ENCODE assay signal across 16 cellular contexts in the genomic region with DNA sequence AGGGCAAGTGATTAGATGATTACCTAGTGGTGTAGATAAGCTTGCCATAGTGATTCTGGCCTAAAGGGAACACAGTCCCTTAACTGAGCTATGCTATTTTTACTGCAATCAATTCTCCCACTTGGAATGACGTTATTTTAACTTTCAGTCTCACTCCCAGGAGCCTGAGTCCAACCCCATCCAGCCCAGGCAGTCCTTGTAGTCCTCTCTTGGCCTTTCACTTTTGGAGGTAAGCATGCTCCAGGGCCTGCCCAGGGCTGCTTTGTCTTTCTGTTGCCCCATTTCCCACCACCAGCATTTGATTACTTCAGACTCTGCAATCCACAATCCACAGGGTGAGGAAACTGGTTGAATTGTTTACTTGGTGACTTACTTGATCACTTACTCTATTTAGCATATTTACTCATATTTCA.
A peak's percentile ranks its signal among the peaks of the same experiment; 100 is the strongest.
DNase-seq lines count a peak whose midpoint lies in the region; ATAC-seq and TF ChIP-seq lines count a peak whose summit lies in the region.
"Had no signal": no experiment of that assay in that cellular context is flagged by ENCODE, and none has a peak within 500 bp of the region (broad histone marks: within the 10 kb centered on the region; RNA-seq: fewer than 3 reads in every experiment).

No MANE protein-coding gene starts in this region.

- H3K27me3 Mint-ChIP-seq in GM23338 (ENCODE audit: insufficient read depth, low read depth, poor library complexity): peaks cover 6% of the 10 kb centered on the region
- no peaks in the 10 kb centered on the region for H3K27me3 Mint-ChIP-seq in neural progenitor cell (ENCODE audit: insufficient read depth, low read depth)
- peaks cover 0 to 5% (median 0%) of the 10 kb centered on the region in 5 donors for H3K27me3 Mint-ChIP-seq in naive thymus-derived CD8-positive, alpha-beta T cell
- H3K27me3 Mint-ChIP-seq: stimulated activated naive CD8-positive, alpha-beta T cell treated with anti-CD3 and anti-CD28 coated beads, Interleukin-15, amount 100 ng/mL, for 72 hours had no signal

- DNase-seq in GM23338 (ENCODE audit: low spot score): peak; percentile 69
- DNase-seq in Panc1 (ENCODE audit: low read depth, low spot score): peak; percentile 72
- peak; percentile 41 for DNase-seq in fibroblast of the aortic adventitia (ENCODE audit: low read depth)
- DNase-seq in neural progenitor cell (ENCODE audit: low spot score): no peak
- no peak for DNase-seq in naive thymus-derived CD8-positive, alpha-beta T cell
- no peak for DNase-seq in NCI-H1930 (lab: John Stamatoyannopoulos, UW)
- DNase-seq in middle frontal gyrus (ENCODE audit: extremely low spot score, low spot score): no peak
- DNase-seq in stimulated activated CD4-positive, alpha-beta T cell treated with anti-CD3 and anti-CD28 coated beads, Interleukin-1b, Interleukin-23, amount 100 ng/mL, for 48 hours: no peak
- DNase-seq: central memory CD4-positive, alpha-beta T cell; NCI-H2227 treated with DMSO at 0.1 percent for 48 hours; pancreas; SHP77; stimulated activated naive CD8-positive, alpha-beta T cell treated with anti-CD3 and anti-CD28 coated beads, Interleukin-15, amount 100 ng/mL, for 72 hours had no signal

- H3K9me3 ChIP-seq in Panc1 (ENCODE audit: control insufficient read depth, insufficient read depth, low read depth, low read length) (no peaks in the 10 kb centered on the region), neural progenitor cell (ENCODE audit: low read depth) (no peaks in the 10 kb centered on the region)
- H3K9me3 ChIP-seq: HAP-1, pancreas had no signal

- H3K27me3 ChIP-seq in GM23338 (ENCODE audit: insufficient read depth): no peaks in the 10 kb centered on the region
- no peaks in the 10 kb centered on the region for H3K27me3 ChIP-seq in Panc1 (ENCODE audit: control insufficient read depth, insufficient read depth, low read length)
- H3K27me3 ChIP-seq in neural progenitor cell: no peaks in the 10 kb centered on the region
- H3K27me3 ChIP-seq: pancreas had no signal

- H4K20me1 ChIP-seq in GM23338 (replicated peaks; ENCODE audit: insufficient read depth): no peaks in the 10 kb centered on the region
- H4K20me1 ChIP-seq in neural progenitor cell (ENCODE audit: low read depth): no peaks in the 10 kb centered on the region

- in situ Hi-C loops in Panc1 (cut with HindIII; ENCODE audit: low pct_unique_long_range_greater_than_20kb, low sequenced_read_pairs): no loop called here

- TF ChIP-seq CTCF in GM23338 (conservative IDR thresholded peaks at IDR 0.05; ENCODE audit: low read depth in 2 of 2) (no peak), Panc1 (IDR thresholded peaks at IDR 0.05) (no peak), fibroblast of the aortic adventitia (IDR thresholded peaks at IDR 0.05; ENCODE audit: insufficient read depth, low read length) (no peak), neural progenitor cell (IDR thresholded peaks at IDR 0.05) (no peak)

- H3K9me3 Mint-ChIP-seq in GM23338: no peaks in the 10 kb centered on the region
- no peaks in the 10 kb centered on the region for H3K9me3 Mint-ChIP-seq in neural progenitor cell
- no peaks in the 10 kb centered on the region for H3K9me3 Mint-ChIP-seq in naive thymus-derived CD8-positive, alpha-beta T cell
- H3K9me3 Mint-ChIP-seq: activated T-helper 1 cell treated with anti-CD3 and anti-CD28 coated beads, Interleukin-12 subunit alpha, Interleukin-12 subunit beta, Interleukin-2, Interleukin-4 antibody, amounts not matched to agents 30 ng/mL and 10 ng/mL and 1 ng/mL, durations not matched to agents 14 hours and 24 hours and 36 hours; stimulated activated naive CD8-positive, alpha-beta T cell treated with anti-CD3 and anti-CD28 coated beads, Interleukin-15, amount 100 ng/mL, for 72 hours had no signal

- H3K36me3 ChIP-seq in GM23338 (ENCODE audit: insufficient read depth) (no peaks in the 10 kb centered on the region), Panc1 (ENCODE audit: control insufficient read depth, insufficient read depth, low read length) (no peaks in the 10 kb centered on the region), neural progenitor cell (no peaks in the 10 kb centered on the region)
- H3K36me3 ChIP-seq: HAP-1, pancreas had no signal

- no TSS peak for BruUV-seq in Panc1 (replicated peaks; lab: Mats Ljungman, UMichigan)

- H3K4me3 ChIP-seq in GM23338 (no peak overlapping the region), Panc1 (ENCODE audit: low read depth in 2 of 2, low read length in 2 of 2) (no peak overlapping the region), fibroblast of the aortic adventitia (ENCODE audit: low read depth, low read length) (no peak overlapping the region), neural progenitor cell (no peak overlapping the region)
- H3K4me3 ChIP-seq: HAP-1, pancreas had no signal

- H3K4me3 Mint-ChIP-seq in GM23338: no peak overlapping the region
- no peak overlapping the region for H3K4me3 Mint-ChIP-seq in neural progenitor cell
- H3K4me3 Mint-ChIP-seq in naive thymus-derived CD8-positive, alpha-beta T cell: no peak overlapping the region
- H3K4me3 Mint-ChIP-seq: activated T-helper 1 cell treated with anti-CD3 and anti-CD28 coated beads, Interleukin-12 subunit alpha, Interleukin-12 subunit beta, Interleukin-2, Interleukin-4 antibody, amounts not matched to agents 30 ng/mL and 10 ng/mL and 1 ng/mL, durations not matched to agents 14 hours and 24 hours and 36 hours; stimulated activated naive CD8-positive, alpha-beta T cell treated with anti-CD3 and anti-CD28 coated beads, Interleukin-15, amount 100 ng/mL, for 72 hours had no signal

- no peak overlapping the region for H2AFZ ChIP-seq in GM23338
- peak overlapping the region; percentile 80 for H2AFZ ChIP-seq in neural progenitor cell (replicated peaks)

- H3K36me3 Mint-ChIP-seq in GM23338 (ENCODE audit: low read depth) (no peaks in the 10 kb centered on the region), neural progenitor cell (no peaks in the 10 kb centered on the region)
- peaks cover 0 to 3% (median 0%) of the 10 kb centered on the region in 3 donors for H3K36me3 Mint-ChIP-seq in naive thymus-derived CD8-positive, alpha-beta T cell

- H3K4me1 Mint-ChIP-seq in GM23338: peaks cover 29% of the 10 kb centered on the region
- peaks cover 25% of the 10 kb centered on the region for H3K4me1 Mint-ChIP-seq in neural progenitor cell
- no peaks in the 10 kb centered on the region for H3K4me1 Mint-ChIP-seq in naive thymus-derived CD8-positive, alpha-beta T cell
- H3K4me1 Mint-ChIP-seq: stimulated activated naive CD8-positive, alpha-beta T cell treated with anti-CD3 and anti-CD28 coated beads, Interleukin-15, amount 100 ng/mL, for 72 hours had no signal

- no peak overlapping the region for H3K9ac ChIP-seq in neural progenitor cell

- POLR2A ChIA-PET in Panc1 (lab: Charles Lee): no interaction called here
- POLR2A ChIA-PET in naive thymus-derived CD8-positive, alpha-beta T cell (lab: Charles Lee): no interaction called here

- H3K4me2 ChIP-seq in GM23338: no peak overlapping the region; the same call in 1 of the 2 replicates
- H3K4me2 ChIP-seq in neural progenitor cell: no peak overlapping the region

- peak; percentile 65 for ATAC-seq in GM23338
- no peak for ATAC-seq in Panc1
- no peak for ATAC-seq in naive thymus-derived CD8-positive, alpha-beta T cell
- ATAC-seq: activated CD4-positive, CD25-positive, alpha-beta regulatory T cell treated with anti-CD3 and anti-CD28 coated beads, Interleukin-2, amount 50 U/mL, for 24 hours; stimulated activated naive CD8-positive, alpha-beta T cell treated with anti-CD3 and anti-CD28 coated beads, Interleukin-15, amount 100 ng/mL, for 72 hours had no signal

- peak overlapping the region; percentile 67; the same call in 1 of the 2 replicates for H3K27ac ChIP-seq in GM23338 (ENCODE audit: low read depth)
- no peak overlapping the region for H3K27ac ChIP-seq in Panc1 (ENCODE audit: low read length)
- H3K27ac ChIP-seq in neural progenitor cell: no peak overlapping the region
- H3K27ac ChIP-seq: pancreas had no signal

- H3F3A ChIP-seq in GM23338 (replicated peaks; ENCODE audit: low read depth) (no peaks in the 10 kb centered on the region), neural progenitor cell (ENCODE audit: low read depth) (peaks cover 7% of the 10 kb centered on the region)

- H3K27ac Mint-ChIP-seq in GM23338 (peak overlapping the region; percentile 87), neural progenitor cell (no peak overlapping the region)
- H3K27ac Mint-ChIP-seq in naive thymus-derived CD8-positive, alpha-beta T cell: no peak overlapping the region
- H3K27ac Mint-ChIP-seq: activated T-helper 1 cell treated with anti-CD3 and anti-CD28 coated beads, Interleukin-12 subunit alpha, Interleukin-12 subunit beta, Interleukin-2, Interleukin-4 antibody, amounts not matched to agents 30 ng/mL and 10 ng/mL and 1 ng/mL, durations not matched to agents 14 hours and 24 hours and 36 hours; stimulated activated naive CD8-positive, alpha-beta T cell treated with anti-CD3 and anti-CD28 coated beads, Interleukin-15, amount 100 ng/mL, for 72 hours had no signal

- H3K79me2 ChIP-seq in GM23338 (replicated peaks; ENCODE audit: insufficient read depth) (no peaks in the 10 kb centered on the region), neural progenitor cell (ENCODE audit: low read depth) (no peaks in the 10 kb centered on the region)

- intact Hi-C loops in Panc1 (cut with micrococcal nuclease; ENCODE audit: unreplicated experiment): no loop called here

- no peaks in the 10 kb centered on the region; the same call in 1 of the 2 replicates for H3K9me2 ChIP-seq in GM23338 (ENCODE audit: insufficient read depth)

- CTCF ChIA-PET in Panc1 (lab: Charles Lee): no interaction called here

- H3K4me1 ChIP-seq in GM23338 (ENCODE audit: insufficient read depth): peaks cover 31% of the 10 kb centered on the region
- peaks cover 5% of the 10 kb centered on the region; the same call in 1 of the 2 replicates for H3K4me1 ChIP-seq in Panc1 (ENCODE audit: control insufficient read depth, insufficient read depth, low read length)
- H3K4me1 ChIP-seq in neural progenitor cell: peaks cover 32% of the 10 kb centered on the region

TF ChIP-seq in GM23338, 12 proteins besides CTCF, POLR2A, EP300 and RAD21 (continues in another document):
- TF ChIP-seq ZNF331 (CRISPR knock-in tag; IDR thresholded peaks at IDR 0.05; ENCODE audit: low read depth) (no peak), NANOG (IDR thresholded peaks at IDR 0.05; ENCODE audit: borderline replicate concordance) (no peak)

Comparison
In these comparisons a context has a peak if more than half of its experiments do, and no peak if none do; other contexts are left out.
1. DNase-seq: peak in GM23338 (single experiment), Panc1 (single experiment) and fibroblast of the aortic adventitia (single experiment); none in neural progenitor cell (single experiment), naive thymus-derived CD8-positive, alpha-beta T cell (0 of 10), NCI-H1930 (0 of 2), middle frontal gyrus (single experiment) and stimulated activated CD4-positive, alpha-beta T cell treated with anti-CD3 and anti-CD28 coated beads, Interleukin-1b, Interleukin-23, amount 100 ng/mL, for 48 hours (single experiment).